Comparison of ENCODE assay signal across 20 cellular contexts in the genomic region with DNA sequence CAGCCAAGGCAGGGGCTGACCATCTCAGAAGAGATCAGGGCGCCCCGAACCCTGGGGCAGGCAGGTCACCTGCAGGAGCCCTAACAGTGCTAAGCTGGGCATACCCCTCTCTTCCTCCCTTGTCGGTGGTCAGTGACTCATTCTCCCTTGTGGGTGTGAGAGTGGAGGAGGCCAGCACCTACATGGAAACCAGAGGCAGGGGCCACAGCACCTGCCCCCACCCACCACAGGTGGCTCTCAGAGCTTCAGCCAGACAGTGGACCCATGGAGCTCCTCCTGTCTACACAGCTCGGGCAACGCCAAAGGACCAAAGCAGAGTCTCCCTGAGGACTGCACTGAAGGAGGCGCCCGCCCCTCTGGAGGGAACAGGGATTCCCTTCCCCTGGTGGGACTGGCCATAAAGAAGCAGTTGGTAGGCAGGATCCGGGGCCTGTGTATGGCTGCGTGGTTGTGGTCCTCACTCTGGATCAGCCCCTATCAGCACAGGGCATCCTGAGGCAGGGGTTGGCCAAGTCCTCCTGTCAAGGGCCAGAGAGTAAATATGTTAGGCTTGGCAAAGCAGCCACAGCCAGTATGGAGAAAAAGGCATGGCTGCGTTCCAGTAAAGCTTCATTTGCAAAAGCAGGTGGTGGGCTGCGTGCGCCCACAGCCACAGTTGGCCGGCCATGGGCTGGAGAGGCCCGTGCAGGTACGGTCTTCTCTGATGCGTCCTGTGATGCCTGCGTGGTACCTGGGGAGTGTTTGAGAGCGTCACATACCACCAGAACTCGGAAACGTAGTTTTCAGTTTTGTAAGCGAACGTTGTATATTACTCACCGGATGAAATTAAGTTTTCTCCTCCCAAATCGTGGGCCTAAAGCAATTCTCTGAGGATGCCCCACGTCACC.
DNase-seq lines count a peak whose midpoint lies in the region; ATAC-seq and TF ChIP-seq lines count a peak whose summit lies in the region.
"Had no signal": no experiment of that assay in that cellular context is flagged by ENCODE, and none has a peak within 500 bp of the region (broad histone marks: within the 10 kb centered on the region; RNA-seq: fewer than 3 reads in every experiment).

No MANE protein-coding gene starts in this region.

- DNase-seq in cardiac septum (ENCODE audit: low spot score) (peak; percentile 56), Right ventricle myocardium superior (no peak), colonic mucosa (peak; percentile 12), osteoblast (ENCODE audit: insufficient read length, low spot score, missing footprints) (peak; percentile 77), upper lobe of left lung (peak; percentile 17 to 34), epidermal melanocyte (ENCODE audit: insufficient read length, low spot score) (no peak), HUDEP-2 (lab: John Stamatoyannopoulos, UW; ENCODE audit: unreplicated experiment in 76 of 76) (no peak)
- DNase-seq: activated CD4-positive, alpha-beta T cell treated with anti-CD3 and anti-CD28 coated beads, Interleukin-2, amount 50 U/mL, for 1 hour; activated naive CD4-positive, alpha-beta T cell treated with Interleukin-2 at 50 U/mL for 16 hours; amniotic stem cell; dermis blood vessel endothelial cell; DND-41; NCI-H1105 treated with DMSO at 0.1 percent for 48 hours; NK-92 treated with Interleukin-12 subunit alpha and Interleukin-12 subunit beta, amount 100 ng/mL, for 24 hours; stimulated activated CD4-positive, alpha-beta T cell treated with anti-CD3 and anti-CD28 coated beads, Interleukin-4, amount 100 ng/mL, for 1 hour; stimulated activated naive CD4-positive, alpha-beta T cell treated with Interleukin-2 at 50 U/mL for 16 hours had no signal

- no peaks in the 10 kb centered on the region for H3K79me2 ChIP-seq in osteoblast (ENCODE audit: insufficient read depth, low read length)

- H4K20me1 ChIP-seq in osteoblast (ENCODE audit: insufficient read depth, low read length), result no peaks in the 10 kb centered on the region

- no peak for TF ChIP-seq POLR2A in upper lobe of left lung (IDR thresholded peaks at IDR 0.05)

- TF ChIP-seq EP300 in upper lobe of left lung (IDR thresholded peaks at IDR 0.05), result no peak

- TF ChIP-seq CTCF in colonic mucosa (IDR thresholded peaks at IDR 0.05) (no peak), osteoblast (IDR thresholded peaks at IDR 0.05; ENCODE audit: extremely low read depth, low read depth, low read length) (no peak), upper lobe of left lung (IDR thresholded peaks at IDR 0.05) (no peak)

- H3K9ac ChIP-seq in colonic mucosa (ENCODE audit: low read depth in 2 of 2, low read length in 2 of 2), result no peak overlapping the region
- H3K9ac ChIP-seq: BLaER1 had no signal

- H3K36me3 ChIP-seq in colonic mucosa (no peaks in the 10 kb centered on the region), osteoblast (ENCODE audit: insufficient read depth, low read length) (no peaks in the 10 kb centered on the region), upper lobe of left lung (peaks cover 0 to 9% (median 0%) of the 10 kb centered on the region in 4 donors)

- H3K4me3 ChIP-seq in colonic mucosa, result no peak overlapping the region
- H3K4me3 ChIP-seq in osteoblast (ENCODE audit: insufficient read depth, low read length), result no peak overlapping the region
- no peak overlapping the region for H3K4me3 ChIP-seq in upper lobe of left lung
- H3K4me3 ChIP-seq: BLaER1, heart left ventricle had no signal

- no peaks in the 10 kb centered on the region for H3K9me3 ChIP-seq in colonic mucosa
- no peaks in the 10 kb centered on the region for H3K9me3 ChIP-seq in osteoblast (ENCODE audit: low read depth, low read length)
- no peaks in the 10 kb centered on the region for H3K9me3 ChIP-seq in upper lobe of left lung
- H3K9me3 ChIP-seq: BLaER1, Caco-2, heart left ventricle had no signal

- H3K27ac ChIP-seq in colonic mucosa, result no peak overlapping the region
- H3K27ac ChIP-seq in osteoblast (ENCODE audit: low read depth, low read length), result no peak overlapping the region
- no peak overlapping the region for H3K27ac ChIP-seq in upper lobe of left lung
- H3K27ac ChIP-seq: BLaER1, heart left ventricle had no signal

- H3K4me1 ChIP-seq in colonic mucosa (no peaks in the 10 kb centered on the region), osteoblast (ENCODE audit: insufficient read depth, low read length) (no peaks in the 10 kb centered on the region), upper lobe of left lung (no peaks in the 10 kb centered on the region)
- H3K4me1 ChIP-seq: Caco-2, heart left ventricle had no signal

- H3K4me2 ChIP-seq in osteoblast (ENCODE audit: insufficient read depth, low read length), result no peak overlapping the region
- H3K4me2 ChIP-seq: BLaER1 had no signal

- no peaks in the 10 kb centered on the region for H3K27me3 ChIP-seq in colonic mucosa
- H3K27me3 ChIP-seq in osteoblast (ENCODE audit: insufficient read depth, low read length), result no peaks in the 10 kb centered on the region
- no peaks in the 10 kb centered on the region for H3K27me3 ChIP-seq in upper lobe of left lung
- H3K27me3 ChIP-seq: BLaER1, heart left ventricle had no signal

- intact Hi-C loops in cardiac septum (cut with DNase I) (no loop called here), Right ventricle myocardium superior (cut with DNase I) (no loop called here), colonic mucosa (cut with DNase I) (no loop called here)

- ATAC-seq in Right ventricle myocardium superior (ENCODE audit: poor library complexity) (no peak), upper lobe of left lung (ENCODE audit: low FRiP score in 2 of 2) (no peak), HG02610 (IDR thresholded peaks at IDR 0.05; ENCODE audit: unreplicated experiment) (no peak)
- ATAC-seq: heart left ventricle had no signal

- 92 to 96% methylated on average over 23 to 25 of the region's 25 CpGs for WGBS in upper lobe of left lung, 2 donors

- H2AFZ ChIP-seq in osteoblast (ENCODE audit: low read length), result no peak overlapping the region

Comparison
In these comparisons a context has a peak if more than half of its experiments do, and no peak if none do; other contexts are left out.
1. DNase-seq: peak in cardiac septum (single experiment), colonic mucosa (single experiment), osteoblast (single experiment) and upper lobe of left lung (2 of 2); none in Right ventricle myocardium superior (single experiment), epidermal melanocyte (single experiment) and HUDEP-2 (0 of 76).